Comparison of ENCODE assay signal across 9 cellular contexts in the genomic region with DNA sequence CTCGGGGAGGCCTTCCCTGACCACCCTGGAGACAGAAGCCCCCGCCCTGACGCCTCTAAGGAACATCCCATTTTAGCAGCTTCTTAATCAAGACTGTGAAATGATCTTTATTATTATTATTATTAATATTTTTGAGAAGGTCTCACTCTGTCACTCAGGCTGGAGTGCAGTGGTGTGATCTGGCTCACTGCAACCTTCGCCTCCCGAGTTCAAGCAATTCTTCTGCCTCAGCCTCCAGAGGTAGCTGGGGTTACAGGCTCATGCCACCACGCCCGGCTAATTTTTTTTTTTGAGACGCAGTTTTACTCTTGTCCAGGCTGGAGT. TPM values are rescaled to one million over a fixed set of nuclear protein-coding genes. Genes with fewer than 3 reads are reported as not detected.
DNase-seq lines count a peak whose midpoint lies in the region; ATAC-seq and TF ChIP-seq lines count a peak whose summit lies in the region.
"Had no signal": no experiment of that assay in that cellular context is flagged by ENCODE, and none has a peak within 500 bp of the region (broad histone marks: within the 10 kb centered on the region; RNA-seq: fewer than 3 reads in every experiment).

No MANE protein-coding gene starts in this region.

- POLR2A ChIA-PET in PC-3 (lab: Charles Lee; ENCODE audit: unreplicated experiment) = no interaction called here

- no peak overlapping the region for H2BK5ac ChIP-seq in trophoblast cell (ENCODE audit: low read depth, low read length, poor library complexity)

- H3K4me1 ChIP-seq in DOHH2 (ENCODE audit: control insufficient read depth, low read length) (peaks cover 14% of the 10 kb centered on the region), PC-3 (ENCODE audit: insufficient read depth, low read length) (peaks cover 3% of the 10 kb centered on the region; the same call in 1 of the 2 replicates), endocrine pancreas (ENCODE audit: control insufficient read depth, insufficient read depth, low read length) (no peaks in the 10 kb centered on the region), trophoblast cell (ENCODE audit: control insufficient read depth in 1 of 2, insufficient read depth in 2 of 2, low read length in 2 of 2) (peaks cover 3 to 4% of the 10 kb centered on the region in 2 experiments)

- no peak overlapping the region for H2BK120ac ChIP-seq in trophoblast cell (ENCODE audit: insufficient read depth, low read length, poor library complexity)

- intact Hi-C loops in PC-3 (cut with micrococcal nuclease) = no loop called here

- H3K23ac ChIP-seq in trophoblast cell (ENCODE audit: low read length) = no peak overlapping the region

- BruUV-seq in PC-3 (replicated peaks; lab: Mats Ljungman, UMichigan) = no TSS peak

- ATAC-seq in PC-3 (no peak), HG03521 (IDR thresholded peaks at IDR 0.05; ENCODE audit: unreplicated experiment) (no peak), HG02973 (IDR thresholded peaks at IDR 0.05; ENCODE audit: unreplicated experiment) (no peak), GM18867 (IDR thresholded peaks at IDR 0.05; ENCODE audit: unreplicated experiment) (no peak)

- no peaks in the 10 kb centered on the region for H3K36me3 ChIP-seq in DOHH2 (ENCODE audit: control insufficient read depth, low read length)
- H3K36me3 ChIP-seq in PC-3 (ENCODE audit: low read depth, low read length) = no peaks in the 10 kb centered on the region
- no peaks in the 10 kb centered on the region for H3K36me3 ChIP-seq in endocrine pancreas (ENCODE audit: control insufficient read depth, insufficient read depth, low read length)
- no peaks in the 10 kb centered on the region for H3K36me3 ChIP-seq in trophoblast cell (ENCODE audit: control insufficient read depth in 1 of 2, insufficient read depth in 2 of 2, low read length in 2 of 2)

- H3K18ac ChIP-seq in trophoblast cell (ENCODE audit: low read length) = peak overlapping the region; percentile 68

- peak overlapping the region; percentile 77 for H4K8ac ChIP-seq in trophoblast cell (ENCODE audit: low read depth, low read length)

- WGBS in trophoblast cell (ENCODE audit: extremely low coverage, insufficient coverage, insufficient read length) = no CpG with 5 or more reads among the region's 8 CpGs

- H3K27me3 ChIP-seq in DOHH2 (ENCODE audit: control insufficient read depth, low read length) (no peaks in the 10 kb centered on the region), PC-3 (ENCODE audit: low read length) (no peaks in the 10 kb centered on the region), endocrine pancreas (ENCODE audit: control insufficient read depth, insufficient read depth, low read length) (no peaks in the 10 kb centered on the region), trophoblast cell (ENCODE audit: insufficient read depth, low read length) (no peaks in the 10 kb centered on the region)

- H3K9me3 ChIP-seq in DOHH2 (ENCODE audit: control insufficient read depth, insufficient read depth, low read length) (no peaks in the 10 kb centered on the region), PC-3 (ENCODE audit: low read length) (no peaks in the 10 kb centered on the region), endocrine pancreas (ENCODE audit: control insufficient read depth, low read length) (no peaks in the 10 kb centered on the region), trophoblast cell (ENCODE audit: insufficient read depth, low read depth, low read length) (no peaks in the 10 kb centered on the region)

- H3K79me1 ChIP-seq in trophoblast cell (ENCODE audit: low read length) = peaks cover 6% of the 10 kb centered on the region

- peak overlapping the region; percentile 70 for H3K4me3 ChIP-seq in DOHH2 (ENCODE audit: low read length)
- peak overlapping the region; percentile 66 for H3K4me3 ChIP-seq in PC-3 (ENCODE audit: low read length)
- H3K4me3 ChIP-seq in endocrine pancreas (ENCODE audit: control insufficient read depth, insufficient read depth, low read length) = no peak overlapping the region
- no peak overlapping the region for H3K4me3 ChIP-seq in trophoblast cell (ENCODE audit: low read depth, low read length)

- TF ChIP-seq CTCF in DOHH2 (IDR thresholded peaks at IDR 0.05; ENCODE audit: low read depth, low read length, poor library complexity, severe bottlenecking) (no peak), PC-3 (conservative IDR thresholded peaks at IDR 0.05; ENCODE audit: low read depth, low read length) (no peak)

- H3K79me2 ChIP-seq in DOHH2 (ENCODE audit: control insufficient read depth, low read length) (no peaks in the 10 kb centered on the region), PC-3 (ENCODE audit: low read length) (no peaks in the 10 kb centered on the region), trophoblast cell (ENCODE audit: control insufficient read depth, insufficient read depth, low read length, poor library complexity) (no peaks in the 10 kb centered on the region)

- H4K91ac ChIP-seq in trophoblast cell (ENCODE audit: low read depth, low read length) = peak overlapping the region; percentile 71

- H3K14ac ChIP-seq in trophoblast cell (ENCODE audit: low read length) = no peak overlapping the region

- H4K20me1 ChIP-seq in DOHH2 (ENCODE audit: control insufficient read depth, insufficient read depth, low read depth, low read length) (no peaks in the 10 kb centered on the region), PC-3 (ENCODE audit: low read length) (no peaks in the 10 kb centered on the region)

- H3K4ac ChIP-seq in trophoblast cell (ENCODE audit: low read depth, low read length) = no peak overlapping the region

- H2AK5ac ChIP-seq in trophoblast cell (ENCODE audit: low read length) = no peak overlapping the region

- CTCF ChIA-PET in PC-3 (lab: Charles Lee) = interaction anchor here (0.5 to 1.5 kb wide), 12 partner anchors 9 to 139 kb away, joined by 3 to 15 read pairs (median 4); partner anchors contain the start of gene RAD23A

- peak overlapping the region; percentile 74 for H3K4me2 ChIP-seq in DOHH2 (ENCODE audit: low read length)
- peak overlapping the region; percentile 89 for H3K4me2 ChIP-seq in PC-3 (ENCODE audit: low read length)
- peak overlapping the region; percentile 56 for H3K4me2 ChIP-seq in trophoblast cell (ENCODE audit: low read length)

- no peak overlapping the region for H2BK12ac ChIP-seq in trophoblast cell (ENCODE audit: low read length)

- H3F3A ChIP-seq in DOHH2 (ENCODE audit: control insufficient read depth, insufficient read depth) (no peaks in the 10 kb centered on the region), PC-3 (ENCODE audit: low read length, unreplicated experiment) (no peaks in the 10 kb centered on the region)

- H3K27ac ChIP-seq in DOHH2 (ENCODE audit: low read depth, low read length) = no peak overlapping the region
- H3K27ac ChIP-seq in PC-3 (ENCODE audit: low read length) = peak overlapping the region; percentile 27
- no peak overlapping the region for H3K27ac ChIP-seq in trophoblast cell (ENCODE audit: low read depth, low read length)

- no peak for DNase-seq in PC-3
- no peak for DNase-seq in trophoblast cell
- DNase-seq in NCI-H2107 (lab: John Stamatoyannopoulos, UW) = no peak

- H4K12ac ChIP-seq in trophoblast cell (ENCODE audit: low read depth, low read length) = no peak overlapping the region

- H2AFZ ChIP-seq in PC-3 (ENCODE audit: low read length) = peak overlapping the region; percentile 94
- H2AFZ ChIP-seq in trophoblast cell (ENCODE audit: insufficient read depth, low read length, poor library complexity) = peak overlapping the region; percentile 99

- H3K9me2 ChIP-seq in DOHH2 (replicated peaks; ENCODE audit: control insufficient read depth, low read length) (no peaks in the 10 kb centered on the region), PC-3 (replicated peaks; ENCODE audit: low read length) (no peaks in the 10 kb centered on the region)

- H3K9ac ChIP-seq in PC-3 (ENCODE audit: low read length) = peak overlapping the region; percentile 68
- peak overlapping the region; percentile 60 for H3K9ac ChIP-seq in endocrine pancreas (ENCODE audit: control insufficient read depth, insufficient read depth, low read length)
- H3K9ac ChIP-seq in trophoblast cell (ENCODE audit: low read length) = no peak overlapping the region

RNA-seq across cellular contexts. Expression of gene DAND5, which starts 3.6 kb away (rescaled TPM):
- total RNA-seq in PC-3 (2014; rRNA removed) = 0.55 and 1.1 TPM in 2 replicates
- polyA plus RNA-seq in trophoblast cell (2013) = 0.03 TPM in 2 replicates
- total RNA-seq: glomerular endothelial cell had no signal

RNA-seq across cellular contexts. Expression of gene GADD45GIP1, which starts 8.8 kb away (rescaled TPM):
- total RNA-seq in PC-3 (2014; rRNA removed) = 219 and 352 TPM in 2 replicates
- 35.0 and 36.2 TPM in 2 replicates for polyA plus RNA-seq in trophoblast cell (2013)

RNA-seq across cellular contexts. Expression of gene RAD23A, which starts 20.1 kb away (rescaled TPM):
- 389 and 418 TPM in 2 replicates for total RNA-seq in PC-3 (2014; rRNA removed)
- polyA plus RNA-seq in trophoblast cell (2013) = 91.0 and 92.1 TPM in 2 replicates

RNA-seq across cellular contexts. Expression of gene CALR, which starts 27.4 kb away (rescaled TPM):
- total RNA-seq in PC-3 (2014; rRNA removed) = 2,022 and 2,043 TPM in 2 replicates
- 2,017 and 2,072 TPM in 2 replicates for polyA plus RNA-seq in trophoblast cell (2013)

RNA-seq across cellular contexts. Expression of gene NFIX, which starts 29.5 kb away (rescaled TPM):
- 43.3 and 75.8 TPM in 2 replicates for total RNA-seq in PC-3 (2014; rRNA removed)
- 0.03 and 0.04 TPM in 2 replicates for polyA plus RNA-seq in trophoblast cell (2013)

Comparison
In these comparisons a context has a peak if more than half of its experiments do, and no peak if none do; other contexts are left out.
1. H3K4me3 ChIP-seq: peak in DOHH2 (single experiment) and PC-3 (single experiment); none in endocrine pancreas (single experiment) and trophoblast cell (single experiment).
2. Peak in every context shown above with its lines, with median percentiles within 50 percentile points of each other: H3K4me2 ChIP-seq.